22 cellular contexts compared by ENCODE assay signal in the genomic region with DNA sequence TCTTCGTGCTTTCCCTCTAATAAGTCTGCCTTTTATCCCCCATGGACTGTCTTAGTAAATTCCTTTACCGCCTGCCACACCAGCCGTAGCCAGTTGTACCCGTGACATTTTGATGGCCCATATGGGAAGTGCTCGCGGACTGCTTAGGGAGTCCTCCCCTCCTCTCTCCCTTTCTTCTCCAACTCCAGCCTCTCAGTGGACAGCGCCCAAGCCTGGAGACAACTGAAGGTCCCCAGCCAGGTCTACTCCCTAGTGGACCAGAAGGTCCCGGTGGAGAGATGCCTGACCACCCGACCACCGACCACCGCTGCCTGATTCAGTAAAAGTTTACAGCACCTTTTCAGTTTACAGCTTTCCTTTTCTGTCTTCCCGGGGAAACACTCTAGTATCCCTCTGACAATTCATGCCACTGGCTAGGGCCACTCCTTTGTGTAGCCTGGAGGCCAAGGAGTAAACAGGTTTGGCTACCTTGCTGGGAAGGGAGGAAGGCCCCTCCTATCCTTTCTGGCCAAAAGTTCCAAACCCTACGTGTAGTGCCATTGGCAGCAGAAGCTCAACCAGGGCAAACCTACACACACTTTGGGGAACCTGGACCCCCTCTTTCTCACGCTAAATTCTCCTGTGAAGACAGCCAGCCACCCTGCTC. TPM values are rescaled to one million over a fixed set of nuclear protein-coding genes. Genes with fewer than 3 reads are reported as not detected.
"Had no signal": no experiment of that assay in that cellular context is flagged by ENCODE, and none has a peak within 500 bp of the region (broad histone marks: within the 10 kb centered on the region; RNA-seq: fewer than 3 reads in every experiment).

No MANE protein-coding gene starts in this region.

- H2AFZ ChIP-seq: parathyroid adenoma had no signal

- H3K9me3 ChIP-seq: ascending aorta, esophagus squamous epithelium, neutrophil, tibial artery, vagina had no signal

- H3K27me3 ChIP-seq: ascending aorta, heart right ventricle, tibial artery, vagina had no signal

- H3K9ac ChIP-seq: parathyroid adenoma had no signal

- H3K4me1 ChIP-seq: ascending aorta, heart right ventricle, parathyroid adenoma, tibial artery, vagina had no signal

- DNase-seq: activated CD4-positive, alpha-beta T cell treated with anti-CD3 and anti-CD28 coated beads, Interleukin-2, amount 10 ng/mL, durations not matched to agents 24 days and 14 days; activated CD8-positive, alpha-beta memory T cell treated with anti-CD3 and anti-CD28 coated beads, Interleukin-2, amount 50 U/mL, for 4 hours; activated T-cell treated with anti-CD3 and anti-CD28 coated beads, Interleukin-2, amount 50 U/mL, for 4 hours; effector CD8-positive, alpha-beta T cell; esophagus squamous epithelium; heart right ventricle; immature natural killer cell; mesendoderm; stimulated activated CD4-positive, alpha-beta T cell treated with anti-CD3 and anti-CD28 coated beads, Interleukin-12 subunit alpha, Interleukin-12 subunit beta, amount 100 ng/mL, for 4 hours; stimulated activated CD4-positive, alpha-beta T cell treated with anti-CD3 and anti-CD28 coated beads, Interleukin-1b, Interleukin-23, amount 100 ng/mL, for 48 hours; stimulated activated CD8-positive, alpha-beta memory T cell treated with anti-CD3 and anti-CD28 coated beads, Interleukin-4, amount 100 ng/mL, for 48 hours; stimulated activated naive CD4-positive, alpha-beta T cell; T-helper 1 cell; T-helper 9 cell; tibial artery had no signal

- H3K36me3 ChIP-seq: ascending aorta, esophagus squamous epithelium, heart right ventricle, neutrophil, tibial artery, vagina had no signal

- H3K27ac ChIP-seq: ascending aorta, esophagus squamous epithelium, heart right ventricle, neutrophil, parathyroid adenoma, tibial artery, vagina had no signal

- ATAC-seq: activated T-cell treated with anti-CD3 and anti-CD28 coated beads, Interleukin-2, amount 50 U/mL, for 4 hours; heart right ventricle had no signal

- H3K4me3 ChIP-seq: ascending aorta, esophagus squamous epithelium, heart right ventricle, tibial artery, vagina had no signal

- H3K79me2 ChIP-seq: parathyroid adenoma had no signal

RNA-seq across cellular contexts. Expression of a gene that starts 18.0 kb away (rescaled TPM):
- total RNA-seq: activated CD4-positive, alpha-beta T cell treated with anti-CD3 and anti-CD28 coated beads, Interleukin-2, amount 10 ng/mL, durations not matched to agents 24 days and 14 days; ascending aorta; cerebellum; esophagus squamous epithelium; natural killer cell treated with Interleukin-12 subunit alpha and Interleukin-12 subunit beta and Interleukin-15 and Interleukin-18, amount 100 ng/mL, for 72 hours; subcutaneous adipose tissue; vagina had no signal
- polyA plus RNA-seq: immature natural killer cell had no signal

RNA-seq across cellular contexts. Expression of a gene that starts 29.8 kb away (rescaled TPM):
- total RNA-seq: activated CD4-positive, alpha-beta T cell treated with anti-CD3 and anti-CD28 coated beads, Interleukin-2, amount 10 ng/mL, durations not matched to agents 24 days and 14 days; ascending aorta; cerebellum; esophagus squamous epithelium; natural killer cell treated with Interleukin-12 subunit alpha and Interleukin-12 subunit beta and Interleukin-15 and Interleukin-18, amount 100 ng/mL, for 72 hours; subcutaneous adipose tissue; vagina had no signal
- polyA plus RNA-seq: immature natural killer cell had no signal
